8 cellular contexts compared by ENCODE assay signal in genomic region chr13:77026255-77026782, GRCh38. TPM values are rescaled to one million over a fixed set of nuclear protein-coding genes. Genes with fewer than 3 reads are reported as not detected.
DNase-seq lines count a peak whose midpoint lies in the region; ATAC-seq and TF ChIP-seq lines count a peak whose summit lies in the region.

No MANE protein-coding gene starts in this region.

- peak overlapping the region; percentile 96 for H3K4me3 Mint-ChIP-seq in chondrocyte (ENCODE audit: unreplicated experiment)

- peaks cover 1% of the 10 kb centered on the region for H3K36me3 Mint-ChIP-seq in chondrocyte (ENCODE audit: low read depth)

- intact Hi-C loops in left colon (cut with DNase I, micrococcal nuclease): no loop called here

- H3K27me3 Mint-ChIP-seq in chondrocyte (ENCODE audit: low read depth): no peaks in the 10 kb centered on the region

- no peaks in the 10 kb centered on the region for H3K9me3 Mint-ChIP-seq in chondrocyte (ENCODE audit: low read depth)

- peaks cover 60% of the 10 kb centered on the region for H3K4me1 Mint-ChIP-seq in chondrocyte (ENCODE audit: low read depth)

- DNase-seq in NCI-H524 (lab: John Stamatoyannopoulos, UW): peak; percentile 37 to 75
- DNase-seq in NCI-H524 treated with DMSO at 0.1 percent for 48 hours (lab: John Stamatoyannopoulos, UW): no peak
- DNase-seq in NCI-H2171 treated with DMSO at 0.1 percent for 48 hours (lab: John Stamatoyannopoulos, UW): peak; percentile 71
- DNase-seq in activated CD4-positive, alpha-beta T cell treated with anti-CD3 and anti-CD28 coated beads for 1 hour: peak; percentile 63
- no peak for DNase-seq in chondrocyte (ENCODE audit: low spot score)
- peak; percentile 93 to 94 for DNase-seq in left colon
- peak; percentile 72 to 77 for DNase-seq in stimulated activated CD4-positive, alpha-beta T cell treated with anti-CD3 and anti-CD28 coated beads, Interleukin-2, amount 100 ng/mL, for 24 hours

- TF ChIP-seq CTCF in chondrocyte (IDR thresholded peaks at IDR 0.05): no peak

- ATAC-seq in HG02970 (IDR thresholded peaks at IDR 0.05; ENCODE audit: low FRiP score, unreplicated experiment) (peak; percentile 42), left colon (peak; percentile 88)

- H3K27ac Mint-ChIP-seq in chondrocyte (ENCODE audit: unreplicated experiment): peak overlapping the region; percentile 91

RNA-seq across cellular contexts. Expression of gene FBXL3, which starts 0.6 kb away (rescaled TPM):
- 39.1 to 41.8 TPM (median 40.6 TPM) in 3 replicates for total RNA-seq in chondrocyte
- total RNA-seq in left colon: 10 to 100 TPM; 37.7 to 52.0 TPM

RNA-seq across cellular contexts. Expression of gene CLN5, which starts 34.4 kb away (rescaled TPM):
- total RNA-seq in chondrocyte (22.7 to 37.4 TPM (median 27.2 TPM) in 3 replicates), left colon (10 to 100 TPM; 18.1 to 30.4 TPM)

Comparison
In these comparisons a context has a peak if more than half of its experiments do, and no peak if none do; other contexts are left out.
1. DNase-seq: peak in NCI-H524 (2 of 2), NCI-H2171 treated with DMSO at 0.1 percent for 48 hours (single experiment), activated CD4-positive, alpha-beta T cell treated with anti-CD3 and anti-CD28 coated beads for 1 hour (single experiment), left colon (2 of 2) and stimulated activated CD4-positive, alpha-beta T cell treated with anti-CD3 and anti-CD28 coated beads, Interleukin-2, amount 100 ng/mL, for 24 hours (2 of 2); none in NCI-H524 treated with DMSO at 0.1 percent for 48 hours (single experiment) and chondrocyte (single experiment).